In the genomic region with DNA sequence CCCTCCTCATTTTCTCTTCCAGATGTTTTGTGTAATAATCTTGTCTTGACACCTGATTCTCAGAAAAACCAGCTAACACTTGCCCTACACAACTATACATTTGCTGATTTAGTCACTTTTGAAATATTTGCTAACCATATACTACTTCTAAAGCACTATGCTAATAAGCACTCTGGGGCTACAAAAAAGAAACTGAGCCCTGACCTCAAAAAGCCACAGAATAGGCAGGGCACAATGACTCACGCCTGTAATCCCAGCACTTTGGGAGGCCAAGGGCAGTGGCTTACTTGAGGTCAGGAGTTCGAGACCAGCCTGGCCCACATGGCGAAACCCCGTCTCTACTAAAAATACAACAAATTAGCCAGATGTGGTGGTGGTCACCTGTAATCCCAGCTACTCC, we compare ENCODE assay signal across 25 cellular contexts.
"Had no signal": no experiment of that assay in that cellular context is flagged by ENCODE, and none has a peak within 500 bp of the region (broad histone marks: within the 10 kb centered on the region; RNA-seq: fewer than 3 reads in every experiment).

No MANE protein-coding gene starts in this region.

- H3K27me3 Mint-ChIP-seq: stimulated activated naive CD8-positive, alpha-beta T cell treated with anti-CD3 and anti-CD28 coated beads, Interleukin-15, Interleukin-2, amounts not matched to agents 100 ng/mL and 50 ng/mL, for 24 hours had no signal

- H3K27ac Mint-ChIP-seq: immature natural killer cell; naive thymus-derived CD8-positive, alpha-beta T cell; progenitor cell of endocrine pancreas; stimulated activated effector memory CD8-positive, alpha-beta T cell treated with anti-CD3 and anti-CD28 coated beads, Interleukin-12 subunit alpha, Interleukin-12 subunit beta, amount 100 ng/mL, for 72 hours; stimulated activated naive CD8-positive, alpha-beta T cell treated with anti-CD3 and anti-CD28 coated beads, Interleukin-15, Interleukin-2, amounts not matched to agents 100 ng/mL and 50 ng/mL, for 24 hours had no signal

- H3K27me3 ChIP-seq: left lung, ovary, right atrium auricular region, spleen, suprapubic skin, tibial artery, vagina had no signal

- H3K4me1 Mint-ChIP-seq: immature natural killer cell; naive thymus-derived CD8-positive, alpha-beta T cell; stimulated activated effector memory CD8-positive, alpha-beta T cell treated with anti-CD3 and anti-CD28 coated beads, Interleukin-12 subunit alpha, Interleukin-12 subunit beta, amount 100 ng/mL, for 72 hours had no signal

- FAIRE-seq: islet of Langerhans, kidney, small intestine had no signal

- H3K4me1 ChIP-seq: left lung, lower lobe of right lung, right atrium auricular region, spleen, suprapubic skin, tibial artery, vagina had no signal

- H3K4me3 Mint-ChIP-seq: immature natural killer cell; naive thymus-derived CD8-positive, alpha-beta T cell; stimulated activated effector memory CD8-positive, alpha-beta T cell treated with anti-CD3 and anti-CD28 coated beads, Interleukin-12 subunit alpha, Interleukin-12 subunit beta, amount 100 ng/mL, for 72 hours; stimulated activated naive CD8-positive, alpha-beta T cell treated with anti-CD3 and anti-CD28 coated beads, Interleukin-15, Interleukin-2, amounts not matched to agents 100 ng/mL and 50 ng/mL, for 24 hours had no signal

- H3K9me3 ChIP-seq: left lung, lower lobe of right lung, ovary, right atrium auricular region, spleen, suprapubic skin, thoracic aorta, tibial artery, vagina had no signal

- H3K36me3 Mint-ChIP-seq: immature natural killer cell; naive thymus-derived CD8-positive, alpha-beta T cell; stimulated activated effector memory CD8-positive, alpha-beta T cell treated with anti-CD3 and anti-CD28 coated beads, Interleukin-12 subunit alpha, Interleukin-12 subunit beta, amount 100 ng/mL, for 72 hours had no signal

- H3K4me3 ChIP-seq: left lung, lower lobe of right lung, ovary, right atrium auricular region, spleen, suprapubic skin, thoracic aorta, tibial artery, vagina had no signal

- H3K36me3 ChIP-seq: left lung, lower lobe of right lung, ovary, right atrium auricular region, spleen, suprapubic skin, thoracic aorta, tibial artery, vagina had no signal

- DNase-seq: hypothalamus; immature natural killer cell; kidney; left colon; left lung; lower lobe of right lung; mammary epithelial cell; mesenchymal stem cell; naive thymus-derived CD8-positive, alpha-beta T cell; ovary; small intestine; spleen; stimulated activated CD4-positive, alpha-beta T cell treated with anti-CD3 and anti-CD28 coated beads, Interleukin-4, amount 100 ng/mL, for 24 hours; stimulated activated naive CD4-positive, alpha-beta T cell; tibial artery; trophoblast cell had no signal

- ATAC-seq: left colon; left lung; lower lobe of right lung; naive thymus-derived CD8-positive, alpha-beta T cell; sciatic nerve; stimulated activated effector memory CD8-positive, alpha-beta T cell treated with anti-CD3 and anti-CD28 coated beads, Interleukin-12 subunit alpha, Interleukin-12 subunit beta, amount 100 ng/mL, for 72 hours had no signal

- H3K27ac ChIP-seq: left lung, lower lobe of right lung, ovary, right atrium auricular region, spleen, suprapubic skin, thoracic aorta, tibial artery, vagina had no signal
